14 cellular contexts compared by ENCODE assay signal in the genomic region with DNA sequence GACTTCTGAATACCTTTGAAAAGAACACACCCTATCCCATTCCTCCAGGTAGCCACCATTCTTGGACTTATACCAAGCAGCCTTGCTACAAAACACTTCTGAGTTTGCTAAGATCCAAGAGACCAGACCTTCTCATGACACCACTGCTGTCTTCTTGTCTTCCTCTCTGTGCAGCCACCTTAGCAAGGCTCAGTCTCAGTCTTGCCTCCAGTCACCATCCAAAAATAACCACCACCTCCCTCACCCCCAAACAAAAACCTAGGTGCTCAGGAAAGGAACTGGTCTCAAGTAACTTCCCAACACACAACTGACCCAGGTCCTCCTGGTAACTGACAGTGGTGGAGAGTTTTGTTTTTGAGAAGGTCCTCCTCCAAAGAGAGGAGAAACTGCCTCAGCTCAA.
A peak's percentile ranks its signal among the peaks of the same experiment; 100 is the strongest.
DNase-seq lines count a peak whose midpoint lies in the region; ATAC-seq and TF ChIP-seq lines count a peak whose summit lies in the region.
"Had no signal": no experiment of that assay in that cellular context is flagged by ENCODE, and none has a peak within 500 bp of the region (broad histone marks: within the 10 kb centered on the region; RNA-seq: fewer than 3 reads in every experiment).

No MANE protein-coding gene starts in this region.

- POLR2A ChIA-PET in IMR-90 (lab: Charles Lee; ENCODE audit: unreplicated experiment) = no interaction called here

- no peak overlapping the region for H3K18ac ChIP-seq in IMR-90 (ENCODE audit: low read depth, low read length)

- H2BK5ac ChIP-seq in IMR-90 (ENCODE audit: low read depth, low read length, poor library complexity, severe bottlenecking) = no peak overlapping the region

- dilution Hi-C loops in IMR-90 (cut with HindIII; ENCODE audit: low sequenced_read_pairs, unreplicated experiment) = no loop called here

- H3K9me1 ChIP-seq in IMR-90 (ENCODE audit: insufficient read depth, low read length) = peaks cover 13% of the 10 kb centered on the region

- no peak overlapping the region for H4K8ac ChIP-seq in IMR-90 (ENCODE audit: low read depth in 2 of 2, low read length in 2 of 2)

- H3K79me1 ChIP-seq in IMR-90 (ENCODE audit: low read depth in 1 of 2, low read length in 2 of 2) = peaks cover 7 to 21% of the 10 kb centered on the region in 2 experiments; a peak in 3 of 4 replicates

- H4K91ac ChIP-seq in IMR-90 (ENCODE audit: insufficient read depth, low read depth, low read length) = no peak overlapping the region

- H4K20me1 ChIP-seq in IMR-90 (ENCODE audit: insufficient read depth, low read length) = peaks cover 3% of the 10 kb centered on the region; the same call in 1 of the 2 replicates

- H3K4me1 Mint-ChIP-seq in activated naive CD4-positive, alpha-beta T cell treated with anti-CD3 and anti-CD28 coated beads, Interleukin-2, amount 50 U/mL, for 24 hours = peaks cover 96% of the 10 kb centered on the region
- peaks cover 39 to 77% of the 10 kb centered on the region in 2 donors for H3K4me1 Mint-ChIP-seq in effector memory CD8-positive, alpha-beta T cell (ENCODE audit: low read depth in 2 of 2)
- H3K4me1 Mint-ChIP-seq in stimulated activated naive B cell treated with anti-CD40 and anti-IgM and Interleukin-4, amounts not matched to agents 10 μg/mL and 1 μg/mL and 100 μg/mL, for 72 hours = peaks cover 54 to 87% of the 10 kb centered on the region in 2 donors

- H3K36me3 ChIP-seq in IMR-90 (ENCODE audit: control insufficient read depth, insufficient read depth, low read length) = peaks cover 2% of the 10 kb centered on the region; the same call in 1 of the 2 replicates
- H3K36me3 ChIP-seq: adrenal gland had no signal

- H2BK15ac ChIP-seq in IMR-90 (ENCODE audit: low read depth, low read length) = no peak overlapping the region

- no peak overlapping the region for H3K4me2 ChIP-seq in IMR-90 (ENCODE audit: low read depth, low read length)

- H3K23ac ChIP-seq in IMR-90 (ENCODE audit: low read depth, low read length) = no peak overlapping the region

- in situ Hi-C loops in IMR-90 (cut with MboI; ENCODE audit: low sequenced_read_pairs) = no loop called here

- no peak overlapping the region for H2AK9ac ChIP-seq in IMR-90 (replicated peaks; ENCODE audit: low read depth, low read length, poor library complexity)

- no peak overlapping the region for H2BK120ac ChIP-seq in IMR-90 (ENCODE audit: low read depth, low read length)

- H3K9ac ChIP-seq in IMR-90 (ENCODE audit: low read depth, low read length) = no peak overlapping the region

- H3K27ac Mint-ChIP-seq in activated naive CD4-positive, alpha-beta T cell treated with anti-CD3 and anti-CD28 coated beads, Interleukin-2, amount 50 U/mL, for 24 hours = peak overlapping the region; percentile 90
- peak overlapping the region; percentile 79 to 81 for H3K27ac Mint-ChIP-seq in effector memory CD8-positive, alpha-beta T cell
- H3K27ac Mint-ChIP-seq in stimulated activated naive B cell treated with anti-CD40 and anti-IgM and Interleukin-4, amounts not matched to agents 10 μg/mL and 1 μg/mL and 100 μg/mL, for 72 hours = peak overlapping the region; percentile 87

- no peaks in the 10 kb centered on the region for H3K9me3 ChIP-seq in IMR-90 (ENCODE audit: control insufficient read depth, insufficient read depth, low read length)
- H3K9me3 ChIP-seq: adrenal gland had no signal

- no peaks in the 10 kb centered on the region for H3K9me3 Mint-ChIP-seq in activated naive CD4-positive, alpha-beta T cell treated with anti-CD3 and anti-CD28 coated beads, Interleukin-2, amount 50 U/mL, for 24 hours
- no peaks in the 10 kb centered on the region for H3K9me3 Mint-ChIP-seq in effector memory CD8-positive, alpha-beta T cell
- no peaks in the 10 kb centered on the region for H3K9me3 Mint-ChIP-seq in stimulated activated naive B cell treated with anti-CD40 and anti-IgM and Interleukin-4, amounts not matched to agents 10 μg/mL and 1 μg/mL and 100 μg/mL, for 72 hours

- H3K27me3 Mint-ChIP-seq in activated naive CD4-positive, alpha-beta T cell treated with anti-CD3 and anti-CD28 coated beads, Interleukin-2, amount 50 U/mL, for 24 hours = no peaks in the 10 kb centered on the region
- H3K27me3 Mint-ChIP-seq in effector memory CD8-positive, alpha-beta T cell = no peaks in the 10 kb centered on the region
- H3K27me3 Mint-ChIP-seq in stimulated activated naive B cell treated with anti-CD40 and anti-IgM and Interleukin-4, amounts not matched to agents 10 μg/mL and 1 μg/mL and 100 μg/mL, for 72 hours = no peaks in the 10 kb centered on the region

- no peak overlapping the region for H3K14ac ChIP-seq in IMR-90 (replicated peaks; ENCODE audit: low read depth, low read length)

- peaks cover 16% of the 10 kb centered on the region for H3K4me1 ChIP-seq in IMR-90 (ENCODE audit: control insufficient read depth, insufficient read depth, low read length)

- H2AK5ac ChIP-seq in IMR-90 (ENCODE audit: low read depth, low read length) = peak overlapping the region; percentile 27; the same call in 1 of the 2 replicates

- peak overlapping the region; percentile 60; the same call in 1 of the 2 replicates for H4K5ac ChIP-seq in IMR-90 (ENCODE audit: low read depth, low read length)

- H3K27ac ChIP-seq in IMR-90 (ENCODE audit: insufficient read depth, low read length) (no peak overlapping the region), coronary artery (no peak overlapping the region)
- H3K27ac ChIP-seq: adrenal gland, RWPE1 had no signal

- H3K4ac ChIP-seq in IMR-90 (ENCODE audit: low read depth, low read length) = no peak overlapping the region

- TF ChIP-seq POLR2A in IMR-90 (IDR thresholded peaks at IDR 0.05; ENCODE audit: low read depth, low read length) = no peak

- no peak for TF ChIP-seq RAD21 in IMR-90 (IDR thresholded peaks at IDR 0.05; ENCODE audit: low read length)

- TF ChIP-seq CTCF in IMR-90 (conservative IDR thresholded peaks at IDR 0.05; ENCODE audit: low read depth, low read length) (no peak), coronary artery (IDR thresholded peaks at IDR 0.05) (no peak)

- peaks cover 31% of the 10 kb centered on the region for H3K36me3 Mint-ChIP-seq in activated naive CD4-positive, alpha-beta T cell treated with anti-CD3 and anti-CD28 coated beads, Interleukin-2, amount 50 U/mL, for 24 hours
- H3K36me3 Mint-ChIP-seq in effector memory CD8-positive, alpha-beta T cell (ENCODE audit: insufficient read depth) = peaks cover 6% of the 10 kb centered on the region
- peaks cover 14 to 56% of the 10 kb centered on the region in 2 donors for H3K36me3 Mint-ChIP-seq in stimulated activated naive B cell treated with anti-CD40 and anti-IgM and Interleukin-4, amounts not matched to agents 10 μg/mL and 1 μg/mL and 100 μg/mL, for 72 hours

- H3K4me3 Mint-ChIP-seq in activated naive CD4-positive, alpha-beta T cell treated with anti-CD3 and anti-CD28 coated beads, Interleukin-2, amount 50 U/mL, for 24 hours = no peak overlapping the region
- H3K4me3 Mint-ChIP-seq in effector memory CD8-positive, alpha-beta T cell = no peak overlapping the region
- no peak overlapping the region for H3K4me3 Mint-ChIP-seq in stimulated activated naive B cell treated with anti-CD40 and anti-IgM and Interleukin-4, amounts not matched to agents 10 μg/mL and 1 μg/mL and 100 μg/mL, for 72 hours

- H2AFZ ChIP-seq in IMR-90 (replicated peaks; ENCODE audit: low read length, poor library complexity) = no peak overlapping the region

- H3K4me3 ChIP-seq in IMR-90 (ENCODE audit: insufficient read depth, low read depth, low read length) = no peak overlapping the region
- H3K4me3 ChIP-seq in coronary artery = no peak overlapping the region
- H3K4me3 ChIP-seq: adrenal gland had no signal

- ATAC-seq in IMR-90 (ENCODE audit: low read depth) = no peak
- ATAC-seq in effector memory CD8-positive, alpha-beta T cell (replicated peaks) = no peak
- ATAC-seq in stimulated activated naive B cell treated with anti-CD40 and anti-IgM and Interleukin-4, amounts not matched to agents 10 μg/mL and 1 μg/mL and 100 μg/mL, for 72 hours (replicated peaks) = peak; percentile 36 to 64
- ATAC-seq: left ventricle myocardium superior had no signal

- BruUV-seq in IMR-90 (replicated peaks; lab: Mats Ljungman, UMichigan) = no TSS peak

- H3K27me3 ChIP-seq in IMR-90 (ENCODE audit: control insufficient read depth, insufficient read depth, low read length) = no peaks in the 10 kb centered on the region
- H3K27me3 ChIP-seq: adrenal gland had no signal

- intact Hi-C loops in IMR-90 (cut with micrococcal nuclease) = no loop called here

- CTCF ChIA-PET in IMR-90 (lab: Yijun Ruan, JAX) = no interaction called here

- no peak overlapping the region for H3K56ac ChIP-seq in IMR-90 (ENCODE audit: extremely low read depth, insufficient read depth, low read length)

- DNase-seq in activated naive CD4-positive, alpha-beta T cell treated with anti-CD3 and anti-CD28 coated beads, Interleukin-2, amount 50 U/mL, for 16 hours = no peak
- DNase-seq in IMR-90 (no peak), HPDE6-E6E7 (ENCODE audit: extremely low spot score) (no peak), occipital lobe (lab: John Stamatoyannopoulos, UW) (no peak), coronary artery (ENCODE audit: low spot score) (no peak)
- DNase-seq in effector memory CD8-positive, alpha-beta T cell = no peak
- DNase-seq in stimulated activated naive B cell treated with anti-CD40 and anti-IgM and Interleukin-4, amounts not matched to agents 10 μg/mL and 1 μg/mL and 100 μg/mL, for 72 hours = no peak
- DNase-seq: adrenal gland, DMS79, left ventricle myocardium superior, NCI-H1436, NCI-H524 treated with DMSO at 0.1 percent for 48 hours had no signal

- H2BK20ac ChIP-seq in IMR-90 (ENCODE audit: low read depth, low read length) = no peak overlapping the region

TF ChIP-seq in IMR-90, 13 proteins besides CTCF, POLR2A, EP300 and RAD21 (continues in another document):
- TF ChIP-seq RCOR1 (IDR thresholded peaks at IDR 0.05; ENCODE audit: insufficient replicate concordance, low read length) (no peak), MAZ (IDR thresholded peaks at IDR 0.05; ENCODE audit: borderline replicate concordance, low read depth, low read length) (no peak), RFX5 (IDR thresholded peaks at IDR 0.05; ENCODE audit: low read depth, low read length) (no peak)
- TF ChIP-seq, protein P1, sequence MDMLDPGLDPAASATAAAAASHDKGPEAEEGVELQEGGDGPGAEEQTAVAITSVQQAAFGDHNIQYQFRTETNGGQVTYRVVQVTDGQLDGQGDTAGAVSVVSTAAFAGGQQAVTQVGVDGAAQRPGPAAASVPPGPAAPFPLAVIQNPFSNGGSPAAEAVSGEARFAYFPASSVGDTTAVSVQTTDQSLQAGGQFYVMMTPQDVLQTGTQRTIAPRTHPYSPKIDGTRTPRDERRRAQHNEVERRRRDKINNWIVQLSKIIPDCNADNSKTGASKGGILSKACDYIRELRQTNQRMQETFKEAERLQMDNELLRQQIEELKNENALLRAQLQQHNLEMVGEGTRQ (IDR thresholded peaks at IDR 0.05; ENCODE audit: low read depth, low read length) = no peak

Comparison
In these comparisons a context has a peak if more than half of its experiments do, and no peak if none do; other contexts are left out.
1. ATAC-seq: peak in stimulated activated naive B cell treated with anti-CD40 and anti-IgM and Interleukin-4, amounts not matched to agents 10 μg/mL and 1 μg/mL and 100 μg/mL, for 72 hours (2 of 2); none in IMR-90 (single experiment) and effector memory CD8-positive, alpha-beta T cell (single experiment).
2. Peak in every context shown above with its lines, with median percentiles within 50 percentile points of each other: H3K27ac Mint-ChIP-seq.